ENCODE assay signal across 8 cellular contexts in the genomic region with DNA sequence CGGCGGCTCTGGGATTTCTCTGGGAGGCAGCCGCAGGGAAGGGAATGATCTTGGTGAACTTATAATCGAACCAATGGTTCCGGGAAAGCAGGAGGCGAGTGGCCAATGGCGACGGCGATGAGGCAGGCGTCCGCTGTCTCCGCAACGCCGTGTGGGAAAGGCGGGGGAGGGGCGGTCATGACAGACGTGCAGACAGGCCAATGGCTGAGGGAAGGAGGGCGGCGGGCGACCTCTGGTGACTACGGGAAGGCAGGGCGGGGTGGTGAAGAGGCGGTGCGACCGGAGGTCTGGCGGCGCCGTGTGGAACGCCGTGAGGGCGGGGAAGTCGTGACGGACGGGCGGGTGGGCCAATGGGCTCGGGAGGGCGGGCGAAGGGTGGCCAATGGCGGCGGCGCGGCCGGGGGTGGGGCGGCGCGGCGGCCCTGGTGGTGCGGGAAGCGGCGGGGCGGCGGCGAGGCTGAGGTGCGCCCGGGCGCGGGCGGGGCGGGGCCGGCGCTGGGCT. TPM values are rescaled to one million over a fixed set of nuclear protein-coding genes. Genes with fewer than 3 reads are reported as not detected.
DNase-seq lines count a peak whose midpoint lies in the region; ATAC-seq and TF ChIP-seq lines count a peak whose summit lies in the region.

RAB40C (plus strand) TSS at position 409 of the 502 bp plus-strand sequence. CDS start 226 bp downstream, outside the sequence.

- WGBS in esophagus muscularis mucosa, result 1% methylated on average over 36 of the region's 61 CpGs

- peak within 1 kb of the TSS; percentile 86 for H2AFZ ChIP-seq in DND-41 (ENCODE audit: low read depth, low read length)

- H3K27me3 Mint-ChIP-seq in activated T-cell treated with anti-CD3 and anti-CD28 coated beads, Interleukin-2, amount 50 U/mL, for 72 hours (ENCODE audit: low read depth), result no peaks in the 10 kb centered on the region

- peaks cover 63% of the 10 kb centered on the region for H4K20me1 ChIP-seq in DND-41 (ENCODE audit: insufficient read depth, low read length)

- no peak for TF ChIP-seq POLR2A in Peyer's patch (IDR thresholded peaks at IDR 0.05)
- no peak for TF ChIP-seq POLR2A in esophagus muscularis mucosa (IDR thresholded peaks at IDR 0.05; ENCODE audit: low read depth)

- DNase-seq in DND-41 (peak; percentile 99), Peyer's patch (peak; percentile 99), esophagus muscularis mucosa (ENCODE audit: extremely low spot score) (peak; percentile 100), myocyte (ENCODE audit: low read depth) (peak; percentile 96)
- peak; percentile 99 to 100 for DNase-seq in activated T-cell treated with anti-CD3 and anti-CD28 coated beads, Interleukin-2, amount 50 U/mL, for 72 hours
- peak; percentile 99 for DNase-seq in stimulated activated CD8-positive, alpha-beta memory T cell treated with anti-CD3 and anti-CD28 coated beads, Interleukin-7, amount 100 ng/mL, for 4 hours (ENCODE audit: low read depth in 2 of 2)

- H3K9me3 Mint-ChIP-seq in activated T-cell treated with anti-CD3 and anti-CD28 coated beads, Interleukin-2, amount 50 U/mL, for 72 hours, result no peaks in the 10 kb centered on the region

- peak within 1 kb of the TSS; percentile 84 to 87 for H3K4me3 Mint-ChIP-seq in activated T-cell treated with anti-CD3 and anti-CD28 coated beads, Interleukin-2, amount 50 U/mL, for 72 hours

- H3K79me2 ChIP-seq in DND-41 (ENCODE audit: insufficient read depth, low read length), result peaks cover 66% of the 10 kb centered on the region

- H3K27ac ChIP-seq in DND-41 (ENCODE audit: low read length) (peak within 1 kb of the TSS; percentile 95), KOPT-K1 (ENCODE audit: low read depth, low read length, poor library complexity, severe bottlenecking) (peak within 1 kb of the TSS; percentile 92), Peyer's patch (peak within 1 kb of the TSS; percentile 96 to 99 (median 98)), esophagus muscularis mucosa (replicated peaks in 1 of 4) (peak within 1 kb of the TSS; percentile 93 to 98 (median 96))

- H3K4me1 ChIP-seq in DND-41 (ENCODE audit: insufficient read depth, low read length) (peaks cover 36% of the 10 kb centered on the region), Peyer's patch (peaks cover 12 to 49% (median 20%) of the 10 kb centered on the region in 4 donors), esophagus muscularis mucosa (peaks cover 36 to 68% (median 58%) of the 10 kb centered on the region in 4 donors)

- H3K4me2 ChIP-seq in DND-41 (ENCODE audit: insufficient read depth, low read length), result peak within 1 kb of the TSS; percentile 100

- peak within 1 kb of the TSS; percentile 96 for H3K27ac Mint-ChIP-seq in activated T-cell treated with anti-CD3 and anti-CD28 coated beads, Interleukin-2, amount 50 U/mL, for 72 hours

- H3K4me3 ChIP-seq in DND-41 (ENCODE audit: low read depth in 1 of 2, low read length in 2 of 2) (peak within 1 kb of the TSS; percentile 85 to 86; a peak in 3 of 4 replicates), Peyer's patch (peak within 1 kb of the TSS; percentile 92 to 96 (median 94)), esophagus muscularis mucosa (peak within 1 kb of the TSS; percentile 83 to 94 (median 88))

- H3K27me3 ChIP-seq in DND-41 (ENCODE audit: insufficient read depth, low read length, poor library complexity) (no peaks in the 10 kb centered on the region), Peyer's patch (no peaks in the 10 kb centered on the region), esophagus muscularis mucosa (peaks cover 0 to 9% (median 0%) of the 10 kb centered on the region in 4 donors)

- peaks cover 57% of the 10 kb centered on the region for H3K4me1 Mint-ChIP-seq in activated T-cell treated with anti-CD3 and anti-CD28 coated beads, Interleukin-2, amount 50 U/mL, for 72 hours (ENCODE audit: low read depth)

- H3K36me3 ChIP-seq in DND-41 (ENCODE audit: insufficient read depth, low read length), result peaks cover 14% of the 10 kb centered on the region
- no peaks in the 10 kb centered on the region for H3K36me3 ChIP-seq in KOPT-K1 (ENCODE audit: insufficient read depth, low read length)
- H3K36me3 ChIP-seq in Peyer's patch, result no peaks in the 10 kb centered on the region
- peaks cover 0 to 22% (median 8%) of the 10 kb centered on the region in 4 donors for H3K36me3 ChIP-seq in esophagus muscularis mucosa

- H3K9me3 ChIP-seq in DND-41 (ENCODE audit: insufficient read depth, low read length, severe bottlenecking), result no peaks in the 10 kb centered on the region
- no peaks in the 10 kb centered on the region for H3K9me3 ChIP-seq in KOPT-K1 (ENCODE audit: insufficient read depth, low read length, poor library complexity, severe bottlenecking)
- H3K9me3 ChIP-seq in Peyer's patch, result no peaks in the 10 kb centered on the region
- no peaks in the 10 kb centered on the region for H3K9me3 ChIP-seq in esophagus muscularis mucosa

- H3K9ac ChIP-seq in DND-41 (ENCODE audit: low read depth, low read length), result peak within 1 kb of the TSS; percentile 89

- intact Hi-C loops in esophagus muscularis mucosa (cut with DNase I), result loop anchor here (5.0 kb wide), 1 partner anchor 48 kb away; the partner anchor contains the start of gene METTL26

- peak; percentile 23 for TF ChIP-seq CTCF in DND-41 (IDR thresholded peaks at IDR 0.05; ENCODE audit: borderline replicate concordance, extremely low read depth, low read length, poor library complexity, severe bottlenecking)
- peak in 1 of 6 experiments; percentile 26 for TF ChIP-seq CTCF in Peyer's patch (IDR thresholded peaks at IDR 0.05)
- TF ChIP-seq CTCF in esophagus muscularis mucosa (IDR thresholded peaks at IDR 0.05), result peak in 1 of 3 experiments; percentile 17

- H3K36me3 Mint-ChIP-seq in activated T-cell treated with anti-CD3 and anti-CD28 coated beads, Interleukin-2, amount 50 U/mL, for 72 hours (ENCODE audit: insufficient read depth in 2 of 2), result peaks cover 0 to 4% of the 10 kb centered on the region in 2 donors

- no peak for TF ChIP-seq EP300 in esophagus muscularis mucosa (IDR thresholded peaks at IDR 0.05)

- peak; percentile 84 for ATAC-seq in DND-41 (ENCODE audit: insufficient read depth, low read depth)
- ATAC-seq in GM21825 (IDR thresholded peaks at IDR 0.05; ENCODE audit: unreplicated experiment), result peak; percentile 69
- peak; percentile 86 to 87 for ATAC-seq in activated T-cell treated with anti-CD3 and anti-CD28 coated beads, Interleukin-2, amount 50 U/mL, for 72 hours (replicated peaks in 1 of 2)

RNA-seq across cellular contexts. Expression of gene RAB40C, which starts in this region (rescaled TPM):
- total RNA-seq in Peyer's patch (10 to 100 TPM; 27.2 to 83.6 (median 62.7) TPM), esophagus muscularis mucosa (10 to 100 TPM; 20.8 to 25.3 (median 23.0) TPM), myocyte (17.2 and 19.1 TPM in 2 replicates)
- total RNA-seq in activated T-cell treated with anti-CD3 and anti-CD28 coated beads, Interleukin-2, amount 50 U/mL, for 72 hours, result 10 to 100 TPM; 15.0 to 15.3 TPM
- polyA plus RNA-seq in myocyte (2012), result 13.9 TPM

Comparison
In these comparisons a context has a peak if more than half of its experiments do, and no peak if none do; other contexts are left out.
1. Peak in every context shown above with its lines: DNase-seq, ATAC-seq, H3K4me3 ChIP-seq and H3K27ac ChIP-seq.